ENCODE assay signal across 8 cellular contexts in the genomic region with DNA sequence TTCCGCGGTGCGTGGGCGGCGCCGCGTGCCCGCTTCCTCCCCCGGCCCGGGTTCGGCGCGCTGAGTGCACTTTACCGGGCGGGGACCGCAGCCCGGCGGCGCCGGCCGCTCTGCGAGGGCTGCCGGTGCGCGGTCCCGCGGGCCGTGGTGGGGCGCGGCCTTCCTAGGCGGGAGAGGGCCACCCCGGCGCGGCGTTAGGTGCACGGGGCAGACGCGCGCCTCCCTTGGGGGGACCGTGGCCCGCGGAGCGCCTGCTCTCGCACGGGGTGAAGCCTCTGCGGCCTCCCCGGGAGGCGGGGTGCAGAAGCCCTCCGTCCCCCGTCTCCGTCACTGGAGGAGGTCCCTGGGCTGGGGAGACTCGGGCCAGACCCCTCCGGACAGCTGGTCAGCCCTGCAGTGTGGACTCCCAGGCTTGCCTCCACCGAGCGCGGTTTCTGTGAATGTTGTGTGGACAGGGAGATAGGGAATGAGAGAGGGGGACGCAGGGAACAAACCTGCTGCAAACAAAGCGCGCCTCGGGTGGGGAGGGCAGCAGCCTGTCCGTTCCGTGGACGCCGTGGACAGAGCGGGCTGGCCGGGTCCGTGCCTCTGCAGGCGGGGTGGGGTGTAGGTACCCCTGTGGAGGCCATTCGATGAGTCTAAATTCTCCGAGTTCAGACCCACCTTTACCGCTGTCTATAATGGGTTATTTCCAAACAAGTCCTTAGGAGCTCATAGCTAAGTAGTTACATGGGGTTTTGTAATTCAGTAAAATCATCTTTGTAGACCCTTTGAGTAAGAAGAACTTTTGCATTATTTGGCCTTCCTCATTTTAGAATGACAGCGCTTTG. TPM values are rescaled to one million over a fixed set of nuclear protein-coding genes. Genes with fewer than 3 reads are reported as not detected.
DNase-seq lines count a peak whose midpoint lies in the region; ATAC-seq and TF ChIP-seq lines count a peak whose summit lies in the region.

No MANE protein-coding gene starts in this region.

- peaks cover 25% of the 10 kb centered on the region for H3K4me1 Mint-ChIP-seq in CD4-positive, alpha-beta T cell (ENCODE audit: low read depth)
- H3K4me1 Mint-ChIP-seq in activated CD8-positive, alpha-beta T cell treated with anti-CD3 and anti-CD28 coated beads for 36 hours (ENCODE audit: low read depth), result peaks cover 23% of the 10 kb centered on the region
- H3K4me1 Mint-ChIP-seq in glutamatergic neuron (ENCODE audit: low read depth, unreplicated experiment), result peaks cover 20% of the 10 kb centered on the region

- 1% methylated on average over 48 of the region's 72 CpGs for WGBS in prostate gland

- intact Hi-C loops in CD4-positive, alpha-beta T cell (cut with DNase I, micrococcal nuclease), result loop anchor here (1.0 to 10.0 kb wide), 5 partner anchors 35 to 338 kb away; a partner anchor contains a TSS
- intact Hi-C loops in activated CD8-positive, alpha-beta T cell treated with anti-CD3 and anti-CD28 coated beads for 36 hours (cut with micrococcal nuclease), result loop anchor here (10.0 kb wide), 1 partner anchor 88 kb away; no protein-coding TSS in a partner anchor
- intact Hi-C loops in prostate gland (cut with DNase I), result loop anchor here (5.0 kb wide), 1 partner anchor 105 kb away; a partner anchor contains a TSS

- no peaks in the 10 kb centered on the region for H3K27me3 ChIP-seq in CD4-positive, alpha-beta T cell (ENCODE audit: control insufficient read depth, insufficient read depth, low read length)
- no peaks in the 10 kb centered on the region for H3K27me3 ChIP-seq in prostate gland (replicated peaks; ENCODE audit: insufficient read depth)

- H3K9me3 ChIP-seq in CD4-positive, alpha-beta T cell (ENCODE audit: control insufficient read depth, low read length), result no peaks in the 10 kb centered on the region
- no peaks in the 10 kb centered on the region for H3K9me3 ChIP-seq in prostate gland

- no peak for ATAC-seq in CD4-positive, alpha-beta T cell (ENCODE audit: poor library complexity)
- ATAC-seq in GM19372 (IDR thresholded peaks at IDR 0.05; ENCODE audit: low read depth, unreplicated experiment) (peak; percentile 20), HG03457 (IDR thresholded peaks at IDR 0.05; ENCODE audit: unreplicated experiment) (peak; percentile 21)
- peak; percentile 14 for ATAC-seq in activated CD8-positive, alpha-beta T cell treated with anti-CD3 and anti-CD28 coated beads for 36 hours

- H3K4me3 ChIP-seq in prostate gland, result peak overlapping the region; percentile 89 to 92

- POLR2A ChIA-PET in CD4-positive, alpha-beta T cell (lab: Charles Lee), result no interaction called here
- POLR2A ChIA-PET in activated CD8-positive, alpha-beta T cell treated with anti-CD3 and anti-CD28 coated beads for 36 hours (lab: Charles Lee), result no interaction called here

- no peak overlapping the region for H3K27ac Mint-ChIP-seq in CD4-positive, alpha-beta T cell
- H3K27ac Mint-ChIP-seq in activated CD8-positive, alpha-beta T cell treated with anti-CD3 and anti-CD28 coated beads for 36 hours, result peak overlapping the region; percentile 38
- peak overlapping the region; percentile 28 for H3K27ac Mint-ChIP-seq in glutamatergic neuron (ENCODE audit: unreplicated experiment)

- H3K27me3 Mint-ChIP-seq in CD4-positive, alpha-beta T cell, result no peaks in the 10 kb centered on the region
- no peaks in the 10 kb centered on the region for H3K27me3 Mint-ChIP-seq in activated CD8-positive, alpha-beta T cell treated with anti-CD3 and anti-CD28 coated beads for 36 hours
- peaks cover 18% of the 10 kb centered on the region for H3K27me3 Mint-ChIP-seq in glutamatergic neuron (ENCODE audit: unreplicated experiment)

- peaks cover 4% of the 10 kb centered on the region for H3K4me1 ChIP-seq in prostate gland (replicated peaks)

- DNase-seq in CD4-positive, alpha-beta T cell, result peak in 1 of 10 experiments; percentile 34
- DNase-seq in activated CD8-positive, alpha-beta T cell treated with anti-CD3 and anti-CD28 coated beads for 36 hours, result peak; percentile 42
- DNase-seq in glutamatergic neuron (peak; percentile 49), prostate gland (ENCODE audit: low spot score) (no peak), H4 (ENCODE audit: low spot score) (no peak)
- DNase-seq in stimulated activated CD4-positive, alpha-beta T cell treated with anti-CD3 and anti-CD28 coated beads, Interleukin-2, amount 100 ng/mL, for 24 hours, result no peak

- no peak for TF ChIP-seq CTCF in CD4-positive, alpha-beta T cell (IDR thresholded peaks at IDR 0.05)
- TF ChIP-seq CTCF in activated CD8-positive, alpha-beta T cell treated with anti-CD3 and anti-CD28 coated beads for 36 hours (IDR thresholded peaks at IDR 0.05), result no peak
- no peak for TF ChIP-seq CTCF in glutamatergic neuron (IDR thresholded peaks at IDR 0.05; ENCODE audit: partially characterized antibody, unreplicated experiment)
- TF ChIP-seq CTCF in prostate gland (IDR thresholded peaks at IDR 0.05), result no peak

- H3K36me3 ChIP-seq in prostate gland, result no peaks in the 10 kb centered on the region

- peaks cover 14% of the 10 kb centered on the region for H3K36me3 Mint-ChIP-seq in CD4-positive, alpha-beta T cell (ENCODE audit: low read depth)
- H3K36me3 Mint-ChIP-seq in activated CD8-positive, alpha-beta T cell treated with anti-CD3 and anti-CD28 coated beads for 36 hours (ENCODE audit: low read depth), result peaks cover 19% of the 10 kb centered on the region
- H3K36me3 Mint-ChIP-seq in glutamatergic neuron (ENCODE audit: unreplicated experiment), result no peaks in the 10 kb centered on the region

- peaks cover 2% of the 10 kb centered on the region for H3K9me3 Mint-ChIP-seq in CD4-positive, alpha-beta T cell
- no peaks in the 10 kb centered on the region for H3K9me3 Mint-ChIP-seq in activated CD8-positive, alpha-beta T cell treated with anti-CD3 and anti-CD28 coated beads for 36 hours
- H3K9me3 Mint-ChIP-seq in glutamatergic neuron (ENCODE audit: unreplicated experiment), result peaks cover 13% of the 10 kb centered on the region

- H3K4me3 Mint-ChIP-seq in CD4-positive, alpha-beta T cell, result peak overlapping the region; percentile 89
- H3K4me3 Mint-ChIP-seq in activated CD8-positive, alpha-beta T cell treated with anti-CD3 and anti-CD28 coated beads for 36 hours, result peak overlapping the region; percentile 86
- peak overlapping the region; percentile 96 for H3K4me3 Mint-ChIP-seq in glutamatergic neuron (ENCODE audit: unreplicated experiment)

- H3K27ac ChIP-seq in CD4-positive, alpha-beta T cell (ENCODE audit: low read depth, low read length), result no peak overlapping the region
- H3K27ac ChIP-seq in prostate gland, result peak overlapping the region; percentile 73 to 85

- TF ChIP-seq POLR2A in prostate gland (IDR thresholded peaks at IDR 0.05), result no peak

- CTCF ChIA-PET in CD4-positive, alpha-beta T cell (lab: Charles Lee), result interaction anchor here (0.9 kb wide), 1 partner anchor 105 kb away, joined by 4 read pairs; no protein-coding TSS in a partner anchor
- CTCF ChIA-PET in activated CD8-positive, alpha-beta T cell treated with anti-CD3 and anti-CD28 coated beads for 36 hours (lab: Charles Lee), result interaction anchor here (1.2 kb wide), 1 partner anchor 14 kb away, joined by 4 read pairs; no protein-coding TSS in a partner anchor

RNA-seq across cellular contexts. Expression of a gene that starts 0.7 kb away (rescaled TPM):
- 10 to 100 TPM; 74.6 to 80.3 TPM for total RNA-seq in CD4-positive, alpha-beta T cell
- total RNA-seq in activated CD8-positive, alpha-beta T cell treated with anti-CD3 and anti-CD28 coated beads for 36 hours, result 10 to 100 TPM; 77.8 to 85.8 TPM
- total RNA-seq in glutamatergic neuron (ENCODE audit: unreplicated experiment) (118 TPM), prostate gland (100 to 1,000 TPM in 1 of 2 donors, 10 to 100 TPM in 1; 64.0 to 123 TPM)
- 17.6 and 28.5 TPM in 2 replicates for total RNA-seq in H4 (2014; rRNA removed; shearing (Covaris generic))

RNA-seq across cellular contexts. Expression of a gene that starts 17.2 kb away (rescaled TPM):
- 1 to 10 TPM; 4.2 to 4.9 TPM for total RNA-seq in CD4-positive, alpha-beta T cell
- total RNA-seq in activated CD8-positive, alpha-beta T cell treated with anti-CD3 and anti-CD28 coated beads for 36 hours, result 1 to 10 TPM in 1 of 2 experiments, under 1 TPM in 1; 0.96 to 1.2 TPM
- 33.7 TPM for total RNA-seq in glutamatergic neuron (ENCODE audit: unreplicated experiment)
- 10 to 100 TPM; 16.9 to 32.2 TPM for total RNA-seq in prostate gland
- 0.16 TPM in 1 of 2 replicates, not detected in the other for total RNA-seq in H4 (2014; rRNA removed; shearing (Covaris generic))

RNA-seq across cellular contexts. Expression of a gene that starts 36.1 kb away (rescaled TPM):
- 10 to 100 TPM; 30.6 to 31.2 TPM for total RNA-seq in CD4-positive, alpha-beta T cell
- 10 to 100 TPM; 28.3 to 32.8 TPM for total RNA-seq in activated CD8-positive, alpha-beta T cell treated with anti-CD3 and anti-CD28 coated beads for 36 hours
- total RNA-seq in glutamatergic neuron (ENCODE audit: unreplicated experiment) (28.1 TPM), prostate gland (10 to 100 TPM; 26.1 to 28.3 TPM)
- 22.5 and 23.1 TPM in 2 replicates for total RNA-seq in H4 (2014; rRNA removed; shearing (Covaris generic))

RNA-seq across cellular contexts. Expression of a gene that starts 54.1 kb away (rescaled TPM):
- 1 to 10 TPM; 1.6 to 2.0 TPM for total RNA-seq in CD4-positive, alpha-beta T cell
- total RNA-seq in activated CD8-positive, alpha-beta T cell treated with anti-CD3 and anti-CD28 coated beads for 36 hours, result 1 to 10 TPM; 1.6 to 3.4 TPM
- total RNA-seq in glutamatergic neuron (ENCODE audit: unreplicated experiment) (14.6 TPM), prostate gland (10 to 100 TPM; 23.8 to 34.9 TPM)
- total RNA-seq in H4 (2014; rRNA removed; shearing (Covaris generic)), result 6.3 and 6.8 TPM in 2 replicates

Comparison
In these comparisons a context has a peak if more than half of its experiments do, and no peak if none do; other contexts are left out.
1. DNase-seq: peak in activated CD8-positive, alpha-beta T cell treated with anti-CD3 and anti-CD28 coated beads for 36 hours (single experiment) and glutamatergic neuron (single experiment); none in prostate gland (single experiment), stimulated activated CD4-positive, alpha-beta T cell treated with anti-CD3 and anti-CD28 coated beads, Interleukin-2, amount 100 ng/mL, for 24 hours (0 of 2) and H4 (single experiment).
2. Peak in every context shown above with its lines, with median percentiles within 50 percentile points of each other: H3K4me3 Mint-ChIP-seq.